8 cellular contexts compared by ENCODE assay signal in genomic region chr2:96538487-96539214, GRCh38. TPM values are rescaled to one million over a fixed set of nuclear protein-coding genes. Genes with fewer than 3 reads are reported as not detected.
DNase-seq lines count a peak whose midpoint lies in the region; ATAC-seq and TF ChIP-seq lines count a peak whose summit lies in the region.

No MANE protein-coding gene starts in this region.

- H3K4me1 ChIP-seq in A673 (ENCODE audit: insufficient read depth, low read length, poor library complexity, severe bottlenecking) (peaks cover 31% of the 10 kb centered on the region), tibial artery (peaks cover 0 to 78% (median 68%) of the 10 kb centered on the region in 4 donors)

- H3K27ac ChIP-seq in A673 (ENCODE audit: low read depth, low read length, poor library complexity, severe bottlenecking) (no peak overlapping the region), tibial artery (peak overlapping the region; percentile 94 to 97)

- CTCF ChIA-PET in A673 (lab: Charles Lee): no interaction called here

- H3K27me3 ChIP-seq in A673 (replicated peaks; ENCODE audit: insufficient read depth, low read depth, low read length, poor library complexity): no peaks in the 10 kb centered on the region
- H3K27me3 ChIP-seq in tibial artery: no peaks in the 10 kb centered on the region

- H3K9me3 ChIP-seq in A673 (ENCODE audit: low read depth, low read length, poor library complexity, severe bottlenecking) (no peaks in the 10 kb centered on the region), tibial artery (no peaks in the 10 kb centered on the region)

- no peaks in the 10 kb centered on the region for H3K36me3 ChIP-seq in A673 (ENCODE audit: insufficient read depth, low read length, poor library complexity, severe bottlenecking)
- H3K36me3 ChIP-seq in tibial artery: peaks cover 0 to 17% (median 13%) of the 10 kb centered on the region in 3 donors

- POLR2A ChIA-PET in A673 (lab: Charles Lee; ENCODE audit: low non-redundant PET): interaction anchor here (0.7 kb wide), 1 partner anchor 124 kb away, joined by 3 read pairs; no protein-coding TSS in a partner anchor

- H3K4me3 ChIP-seq in A673 (ENCODE audit: low read depth, low read length, poor library complexity, severe bottlenecking): no peak overlapping the region
- peak overlapping the region; percentile 79 to 88 for H3K4me3 ChIP-seq in tibial artery

- TF ChIP-seq CTCF in A673 (conservative IDR thresholded peaks at IDR 0.05; ENCODE audit: low read depth, low read length) (no peak), tibial artery (IDR thresholded peaks at IDR 0.05) (no peak)

- ATAC-seq in Right ventricle myocardium superior (ENCODE audit: poor library complexity): peak; percentile 7

- intact Hi-C loops in A673 (cut with micrococcal nuclease; ENCODE audit: unreplicated experiment): no loop called here
- intact Hi-C loops in Right ventricle myocardium superior (cut with DNase I): no loop called here
- intact Hi-C loops in posterior vena cava (cut with DNase I): no loop called here
- intact Hi-C loops in tibial artery (cut with DNase I; ENCODE audit: low total_unique reads): loop anchor here (5.0 to 10.0 kb wide), 2 partner anchors 96 to 329 kb away; partner anchors contain the start of gene KANSL3

- no TSS peak for BruUV-seq in A673 (replicated peaks; lab: Mats Ljungman, UMichigan)

- DNase-seq in A673 (ENCODE audit: low spot score) (peak; percentile 64), MV-4-11 (lab: John Stamatoyannopoulos, UW) (peak; percentile 66), Right ventricle myocardium superior (peak; percentile 94), posterior vena cava (ENCODE audit: low spot score) (peak; percentile 96), tibial artery (peak; percentile 89 to 91), DMS114 treated with DMSO at 0.1 percent for 48 hours (lab: John Stamatoyannopoulos, UW; ENCODE audit: unreplicated experiment) (no peak), GM19240 (ENCODE audit: insufficient read length, low spot score) (no peak)
- DNase-seq in activated effector memory CD4-positive, alpha-beta T cell treated with anti-CD3 and anti-CD28 coated beads, Interleukin-2, amount 50 U/mL, for 16 hours: peak; percentile 95

RNA-seq across cellular contexts. Expression of gene ARID5A, which starts 2.1 kb away (rescaled TPM):
- total RNA-seq in A673 (2021) (5.7 and 7.3 TPM in 2 replicates), Right ventricle myocardium superior (9.4 TPM), posterior vena cava (100 to 1,000 TPM in 1 of 2 donors, 10 to 100 TPM in 1; 67.4 to 179 TPM)

RNA-seq across cellular contexts. Expression of gene NEURL3, which starts 33.5 kb away (rescaled TPM):
- total RNA-seq in A673 (2021) (not detected in 2 replicates), Right ventricle myocardium superior (not detected), posterior vena cava (under 1 TPM in 1 of 2 donors, not detected in 1; 0.14 TPM)

Comparison
In these comparisons a context has a peak if more than half of its experiments do, and no peak if none do; other contexts are left out.
1. DNase-seq: peak in A673 (single experiment), MV-4-11 (single experiment), activated effector memory CD4-positive, alpha-beta T cell treated with anti-CD3 and anti-CD28 coated beads, Interleukin-2, amount 50 U/mL, for 16 hours (single experiment), Right ventricle myocardium superior (single experiment), posterior vena cava (single experiment) and tibial artery (2 of 2); none in DMS114 treated with DMSO at 0.1 percent for 48 hours (single experiment) and GM19240 (single experiment).